Comparison of ENCODE assay signal across 20 cellular contexts in the genomic region with DNA sequence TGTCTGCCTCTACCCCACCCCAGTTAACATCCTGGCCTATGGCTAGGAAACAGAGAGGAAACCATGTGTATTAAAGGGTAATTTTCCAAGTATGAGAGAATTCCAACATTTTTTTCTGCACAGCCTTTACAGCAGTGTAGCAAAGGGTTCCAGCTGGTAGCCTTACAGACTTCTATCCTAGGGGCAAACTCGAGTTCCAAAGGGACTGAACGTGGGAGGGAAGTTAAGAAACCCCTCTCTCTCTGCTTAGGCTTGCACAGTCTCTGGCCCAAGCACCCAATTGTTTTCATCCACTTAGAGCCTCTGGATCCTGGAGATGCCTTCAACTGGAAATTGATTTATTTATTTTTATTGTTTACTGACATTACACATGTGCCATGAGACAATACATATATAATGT.
DNase-seq lines count a peak whose midpoint lies in the region; ATAC-seq and TF ChIP-seq lines count a peak whose summit lies in the region.
"Had no signal": no experiment of that assay in that cellular context is flagged by ENCODE, and none has a peak within 500 bp of the region (broad histone marks: within the 10 kb centered on the region; RNA-seq: fewer than 3 reads in every experiment).

No MANE protein-coding gene starts in this region.

- intact Hi-C loops in ascending aorta (cut with DNase I): loop anchor here (2.0 to 5.0 kb wide), 2 partner anchors 16 to 48 kb away; no protein-coding TSS in a partner anchor
- intact Hi-C loops in heart right ventricle (cut with DNase I): loop anchor here in 4 of 10 donors (5.0 to 10.0 kb wide), 4 partner anchors 42 to 80 kb away; no protein-coding TSS in a partner anchor
- intact Hi-C loops in testis (cut with DNase I; ENCODE audit: low total_unique reads): loop anchor here (10.0 kb wide), 1 partner anchor 60 kb away; a partner anchor contains a TSS

- no peaks in the 10 kb centered on the region for H3K27me3 Mint-ChIP-seq in mesothelial cell of epicardium (ENCODE audit: low read depth)
- H3K27me3 Mint-ChIP-seq: stimulated activated naive B cell treated with anti-CD40 and anti-IgM and Interleukin-4, amounts not matched to agents 10 μg/mL and 1 μg/mL and 100 μg/mL, for 72 hours had no signal

- no peak for TF ChIP-seq POLR2A in testis (IDR thresholded peaks at IDR 0.05)

- H3K27ac ChIP-seq in ascending aorta (peak overlapping the region; percentile 35 to 57), heart right ventricle (peak overlapping the region; percentile 28 to 85 (median 77)), testis (peak overlapping the region; percentile 78 to 83)
- H3K27ac ChIP-seq: neutrophil had no signal

- H3K9me3 Mint-ChIP-seq in mesothelial cell of epicardium: no peaks in the 10 kb centered on the region
- H3K9me3 Mint-ChIP-seq: activated naive CD8-positive, alpha-beta T cell treated with anti-CD3 and anti-CD28 coated beads, Interleukin-2, amount 10 ng/mL, durations not matched to agents 7 days and 5 days; activated T-cell treated with anti-CD3 and anti-CD28 coated beads, Interleukin-2, amount 50 U/mL, for 72 hours; central memory CD8-positive, alpha-beta T cell; effector memory CD8-positive, alpha-beta T cell; stimulated activated naive B cell treated with anti-CD40 and anti-IgM and Interleukin-4, amounts not matched to agents 10 μg/mL and 1 μg/mL and 100 μg/mL, for 72 hours had no signal

- TF ChIP-seq CTCF in ascending aorta (IDR thresholded peaks at IDR 0.05): no peak
- TF ChIP-seq CTCF in heart right ventricle (IDR thresholded peaks at IDR 0.05): no peak
- TF ChIP-seq CTCF in mesothelial cell of epicardium (IDR thresholded peaks at IDR 0.05; ENCODE audit: unreplicated experiment): no peak
- TF ChIP-seq CTCF in testis (IDR thresholded peaks at IDR 0.05): no peak

- H3K36me3 ChIP-seq in ascending aorta (no peaks in the 10 kb centered on the region), heart right ventricle (no peaks in the 10 kb centered on the region), testis (ENCODE audit: low read depth, missing control alignments) (no peaks in the 10 kb centered on the region)
- H3K36me3 ChIP-seq: neutrophil, spleen had no signal

- H3K4me1 ChIP-seq in ascending aorta: peaks cover 7 to 38% of the 10 kb centered on the region in 2 donors
- H3K4me1 ChIP-seq in heart right ventricle: peaks cover 15 to 69% (median 49%) of the 10 kb centered on the region in 9 donors
- peaks cover 50% of the 10 kb centered on the region for H3K4me1 ChIP-seq in testis

- no peak for DNase-seq in ascending aorta (ENCODE audit: low spot score in 2 of 2)
- no peak for DNase-seq in heart right ventricle
- no peak for DNase-seq in mesothelial cell of epicardium (ENCODE audit: low spot score in 2 of 2, unreplicated experiment in 2 of 2)
- no peak for DNase-seq in testis
- no peak for DNase-seq in SW 1271 (lab: John Stamatoyannopoulos, UW)
- no peak for DNase-seq in SIG-M5 (lab: John Stamatoyannopoulos, UW)
- no peak for DNase-seq in 8988T
- DNase-seq: activated CD4-positive, alpha-beta T cell treated with anti-CD3 and anti-CD28 coated beads, Interleukin-2, amount 50 U/mL, for 48 hours; activated naive CD8-positive, alpha-beta T cell treated with anti-CD3 and anti-CD28 coated beads, Interleukin-2, amount 10 ng/mL, durations not matched to agents 7 days and 5 days; activated T-cell treated with anti-CD3 and anti-CD28 coated beads, Interleukin-2, amount 50 U/mL, for 72 hours; effector memory CD8-positive, alpha-beta T cell; NCI-H2029 treated with DMSO at 0.1 percent for 48 hours; NCI-H526; spleen; stimulated activated naive B cell treated with anti-CD40 and anti-IgM and Interleukin-4, amounts not matched to agents 10 μg/mL and 1 μg/mL and 100 μg/mL, for 72 hours had no signal

- H3K27ac Mint-ChIP-seq in mesothelial cell of epicardium: peak overlapping the region; percentile 27
- H3K27ac Mint-ChIP-seq: activated naive CD8-positive, alpha-beta T cell treated with anti-CD3 and anti-CD28 coated beads, Interleukin-2, amount 10 ng/mL, durations not matched to agents 7 days and 5 days; activated T-cell treated with anti-CD3 and anti-CD28 coated beads, Interleukin-2, amount 50 U/mL, for 72 hours; B cell; effector memory CD8-positive, alpha-beta T cell; stimulated activated naive B cell treated with anti-CD40 and anti-IgM and Interleukin-4, amounts not matched to agents 10 μg/mL and 1 μg/mL and 100 μg/mL, for 72 hours had no signal

- H3K4me3 ChIP-seq in ascending aorta (no peak overlapping the region), heart right ventricle (no peak overlapping the region), testis (no peak overlapping the region)
- H3K4me3 ChIP-seq: K562, spleen had no signal

- no peaks in the 10 kb centered on the region for H3K36me3 Mint-ChIP-seq in mesothelial cell of epicardium
- H3K36me3 Mint-ChIP-seq: activated naive CD8-positive, alpha-beta T cell treated with anti-CD3 and anti-CD28 coated beads, Interleukin-2, amount 10 ng/mL, durations not matched to agents 7 days and 5 days; stimulated activated naive B cell treated with anti-CD40 and anti-IgM and Interleukin-4, amounts not matched to agents 10 μg/mL and 1 μg/mL and 100 μg/mL, for 72 hours had no signal

- H3K27me3 ChIP-seq in ascending aorta (no peaks in the 10 kb centered on the region), heart right ventricle (no peaks in the 10 kb centered on the region), testis (no peaks in the 10 kb centered on the region)
- H3K27me3 ChIP-seq: neutrophil, spleen had no signal

- 31 to 33% methylated on average over 2 of the region's 2 CpGs for WGBS in heart right ventricle, 2 donors
- WGBS in testis, 2 donors: 23 to 25% methylated on average over 2 of the region's 2 CpGs

- ATAC-seq in heart right ventricle (peak; percentile 29 to 58 (median 42)), HG03025 (IDR thresholded peaks at IDR 0.05; ENCODE audit: low FRiP score, unreplicated experiment) (no peak)
- ATAC-seq: activated T-cell treated with anti-CD3 and anti-CD28 coated beads, Interleukin-2, amount 50 U/mL, for 72 hours; effector memory CD8-positive, alpha-beta T cell; K562; stimulated activated naive B cell treated with anti-CD40 and anti-IgM and Interleukin-4, amounts not matched to agents 10 μg/mL and 1 μg/mL and 100 μg/mL, for 72 hours had no signal

- H3K9me3 ChIP-seq in ascending aorta: no peaks in the 10 kb centered on the region
- no peaks in the 10 kb centered on the region for H3K9me3 ChIP-seq in heart right ventricle
- no peaks in the 10 kb centered on the region for H3K9me3 ChIP-seq in testis
- H3K9me3 ChIP-seq: neutrophil, spleen had no signal

- H3K4me1 Mint-ChIP-seq in mesothelial cell of epicardium: peaks cover 61% of the 10 kb centered on the region
- H3K4me1 Mint-ChIP-seq: central memory CD8-positive, alpha-beta T cell had no signal

- no peak overlapping the region for H3K4me3 Mint-ChIP-seq in mesothelial cell of epicardium
- H3K4me3 Mint-ChIP-seq: activated naive CD8-positive, alpha-beta T cell treated with anti-CD3 and anti-CD28 coated beads, Interleukin-2, amount 10 ng/mL, durations not matched to agents 7 days and 5 days; activated T-cell treated with anti-CD3 and anti-CD28 coated beads, Interleukin-2, amount 50 U/mL, for 72 hours; B cell; central memory CD8-positive, alpha-beta T cell; effector memory CD8-positive, alpha-beta T cell; stimulated activated naive B cell treated with anti-CD40 and anti-IgM and Interleukin-4, amounts not matched to agents 10 μg/mL and 1 μg/mL and 100 μg/mL, for 72 hours had no signal
